1 cellular context compared by ENCODE assay signal in genomic region chr12:52372216-52373154, GRCh38.
A peak's percentile ranks its signal among the peaks of the same experiment; 100 is the strongest.
TF ChIP-seq lines count a peak whose summit lies in the region.

No MANE protein-coding gene starts in this region.

TF ChIP-seq in GM12878, 131 proteins besides CTCF, POLR2A, EP300 and RAD21:
- TF ChIP-seq ZNF622 (IDR thresholded peaks at IDR 0.05) (no peak), GABPA (IDR thresholded peaks at IDR 0.05; ENCODE audit: low read depth) (no peak), SREBF1 (IDR thresholded peaks at IDR 0.05; ENCODE audit: low read length) (no peak), YY1 (IDR thresholded peaks at IDR 0.05; ENCODE audit: low read depth, low read length) (peak; percentile 24; the same call in 1 of the 2 replicates), ZBTB40 (IDR thresholded peaks at IDR 0.05; ENCODE audit: borderline replicate concordance) (no peak), SMC3 (IDR thresholded peaks at IDR 0.05; ENCODE audit: borderline replicate concordance, low read length) (peak; percentile 60)
